ENCODE assay signal across 17 cellular contexts in genomic region chr1:160236806-160237205, GRCh38. TPM values are rescaled to one million over a fixed set of nuclear protein-coding genes. Genes with fewer than 3 reads are reported as not detected.
"Had no signal": no experiment of that assay in that cellular context is flagged by ENCODE, and none has a peak within 500 bp of the region (broad histone marks: within the 10 kb centered on the region; RNA-seq: fewer than 3 reads in every experiment).

No MANE protein-coding gene starts in this region.

- H3K27me3 Mint-ChIP-seq: activated CD4-positive, alpha-beta memory T cell treated with anti-CD3 and anti-CD28 coated beads for 36 hours; activated naive CD4-positive, alpha-beta T cell treated with anti-CD3 and anti-CD28 coated beads, Interleukin-2, amount 10 ng/mL, durations not matched to agents 7 days and 5 days had no signal

- H3K4me3 Mint-ChIP-seq: activated CD4-positive, alpha-beta memory T cell treated with anti-CD3 and anti-CD28 coated beads for 36 hours; activated naive CD4-positive, alpha-beta T cell treated with anti-CD3 and anti-CD28 coated beads, Interleukin-2, amount 10 ng/mL, durations not matched to agents 7 days and 5 days; nephron had no signal

- H3K4me1 Mint-ChIP-seq: activated naive CD4-positive, alpha-beta T cell treated with anti-CD3 and anti-CD28 coated beads, Interleukin-2, amount 10 ng/mL, durations not matched to agents 7 days and 5 days; nephron had no signal

- DNase-seq: activated CD4-positive, alpha-beta memory T cell treated with anti-CD3 and anti-CD28 coated beads for 36 hours; activated CD4-positive, alpha-beta T cell treated with anti-CD3 and anti-CD28 coated beads for 48 hours; activated effector memory CD4-positive, alpha-beta T cell treated with anti-CD3 and anti-CD28 coated beads, Interleukin-2, amount 50 U/mL, for 16 hours; activated naive CD4-positive, alpha-beta T cell treated with anti-CD3 and anti-CD28 coated beads, Interleukin-2, amount 10 ng/mL, durations not matched to agents 7 days and 5 days; activated T-cell treated with anti-CD3 and anti-CD28 coated beads, Interleukin-2, amount 50 U/mL, for 1 hour; amygdala; cerebellar nuclear complex; heart right ventricle; islet precursor cell; left cardiac atrium; right lobe of liver; stimulated activated CD4-positive, alpha-beta T cell treated with anti-CD3 and anti-CD28 coated beads, Interleukin-1b, Interleukin-23, amount 100 ng/mL, for 48 hours; T-helper 1 cell; upper lobe of right lung; WERI-Rb-1 had no signal

- H3K27ac Mint-ChIP-seq: activated CD4-positive, alpha-beta memory T cell treated with anti-CD3 and anti-CD28 coated beads for 36 hours; activated naive CD4-positive, alpha-beta T cell treated with anti-CD3 and anti-CD28 coated beads, Interleukin-2, amount 10 ng/mL, durations not matched to agents 7 days and 5 days; nephron had no signal

- H3K9me3 Mint-ChIP-seq: activated CD4-positive, alpha-beta memory T cell treated with anti-CD3 and anti-CD28 coated beads for 36 hours; activated naive CD4-positive, alpha-beta T cell treated with anti-CD3 and anti-CD28 coated beads, Interleukin-2, amount 10 ng/mL, durations not matched to agents 7 days and 5 days; nephron had no signal

- ATAC-seq: heart right ventricle, left cardiac atrium, right lobe of liver, upper lobe of right lung had no signal

RNA-seq across cellular contexts. Expression of gene CASQ1, which starts 46.4 kb away (rescaled TPM):
- total RNA-seq: activated CD4-positive, alpha-beta memory T cell treated with anti-CD3 and anti-CD28 coated beads for 36 hours; liver had no signal
